12 cellular contexts compared by ENCODE assay signal in the genomic region with DNA sequence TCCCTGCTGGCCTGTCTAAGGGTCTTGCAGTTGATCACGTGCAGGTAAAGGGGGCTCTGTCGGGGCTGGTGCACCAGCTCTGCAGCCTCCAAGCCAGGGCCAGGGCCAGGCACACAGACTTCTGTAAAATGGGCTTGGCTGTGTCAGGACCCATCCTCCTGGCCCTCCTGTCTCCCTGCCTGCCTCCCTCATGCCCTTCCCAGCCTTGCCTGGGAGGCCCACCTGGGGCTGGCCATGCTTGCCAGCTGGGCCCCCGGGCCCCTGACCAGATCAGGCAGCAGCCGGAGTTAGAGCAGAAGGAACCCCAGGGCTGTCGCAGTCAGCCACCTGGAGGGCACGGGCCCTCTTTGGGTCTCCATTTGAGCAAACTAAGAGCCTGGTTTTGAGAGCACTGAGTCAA.
"Had no signal": no experiment of that assay in that cellular context is flagged by ENCODE, and none has a peak within 500 bp of the region (broad histone marks: within the 10 kb centered on the region; RNA-seq: fewer than 3 reads in every experiment).

No MANE protein-coding gene starts in this region.

- H3K36me3 Mint-ChIP-seq: stimulated activated naive B cell treated with anti-CD40 and anti-IgM and Interleukin-4, amounts not matched to agents 10 μg/mL and 1 μg/mL and 100 μg/mL, for 72 hours had no signal

- H3K9me3 ChIP-seq: thyroid gland had no signal

- ATAC-seq: activated T-cell treated with anti-CD3 and anti-CD28 coated beads, Interleukin-2, amount 50 U/mL, for 72 hours; esophagus mucosa; stimulated activated naive B cell treated with anti-CD40 and anti-IgM and Interleukin-4, amounts not matched to agents 10 μg/mL and 1 μg/mL and 100 μg/mL, for 72 hours had no signal

- H3K27me3 ChIP-seq: dorsolateral prefrontal cortex, thyroid gland had no signal

- DNase-seq: activated CD4-positive, alpha-beta T cell treated with anti-CD3 and anti-CD28 coated beads, Interleukin-2, amount 50 U/mL, for 1 hour; activated gamma-delta T cell treated with Interleukin-2 at 50 U/mL for 16 hours; activated T-cell treated with anti-CD3 and anti-CD28 coated beads, Interleukin-2, amount 50 U/mL, for 72 hours; midbrain; retina; stimulated activated CD4-positive, alpha-beta T cell treated with anti-CD3 and anti-CD28 coated beads, Interleukin-2, amount 100 ng/mL, for 48 hours; stimulated activated naive B cell treated with anti-CD40 and anti-IgM and Interleukin-4, amounts not matched to agents 10 μg/mL and 1 μg/mL and 100 μg/mL, for 72 hours; thyroid gland had no signal

- H3K9me3 Mint-ChIP-seq: activated T-cell treated with anti-CD3 and anti-CD28 coated beads, Interleukin-2, amount 50 U/mL, for 72 hours; stimulated activated naive B cell treated with anti-CD40 and anti-IgM and Interleukin-4, amounts not matched to agents 10 μg/mL and 1 μg/mL and 100 μg/mL, for 72 hours; T-helper 2 cell treated with Interferon-gamma antibody and Interleukin-4, amounts not matched to agents 5 μg/mL and 100 μg/mL, for 36 hours had no signal

- H3K27ac ChIP-seq: cardiac muscle cell, dorsolateral prefrontal cortex, thyroid gland had no signal

- H3K27me3 Mint-ChIP-seq: stimulated activated naive B cell treated with anti-CD40 and anti-IgM and Interleukin-4, amounts not matched to agents 10 μg/mL and 1 μg/mL and 100 μg/mL, for 72 hours had no signal

- H3K27ac Mint-ChIP-seq: activated T-cell treated with anti-CD3 and anti-CD28 coated beads, Interleukin-2, amount 50 U/mL, for 72 hours; stimulated activated naive B cell treated with anti-CD40 and anti-IgM and Interleukin-4, amounts not matched to agents 10 μg/mL and 1 μg/mL and 100 μg/mL, for 72 hours; T-helper 2 cell treated with Interferon-gamma antibody and Interleukin-4, amounts not matched to agents 5 μg/mL and 100 μg/mL, for 36 hours had no signal
